Comparison of ENCODE assay signal across 24 cellular contexts in genomic region chr14:43587183-43587582, GRCh38.
"Had no signal": no experiment of that assay in that cellular context is flagged by ENCODE, and none has a peak within 500 bp of the region (broad histone marks: within the 10 kb centered on the region; RNA-seq: fewer than 3 reads in every experiment).

No MANE protein-coding gene starts in this region.

- H3K4me3 ChIP-seq: K562, PC-9, Peyer's patch, SJCRH30 had no signal

- H3K27me3 ChIP-seq: Peyer's patch, SJCRH30 had no signal

- H3K4me3 Mint-ChIP-seq: IgD-negative memory B cell had no signal

- H3K4me2 ChIP-seq: KMS-11, PC-9 had no signal

- ATAC-seq: K562, Right ventricle myocardium inferior, SK-N-SH treated with all-trans-retinoic acid at 6 μM for 48 hours had no signal

- DNase-seq: MV-4-11, NCI-H1048, NCI-H1105, NCI-H1417 treated with DMSO at 0.1 percent for 48 hours, NCI-H146, NCI-H1694 treated with DMSO at 0.1 percent for 48 hours, NCI-H1930, NCI-H2081, NCI-H2107, NCI-H2227 treated with DMSO at 0.1 percent for 48 hours, NCI-H524, NCI-H526 treated with DMSO at 0.1 percent for 48 hours, NCI-H748 treated with DMSO at 0.1 percent for 48 hours, OCI-M1, PC-9, Peyer's patch, SHP77 treated with DMSO at 0.1 percent for 48 hours, SJCRH30 had no signal

- H3K9ac ChIP-seq: KMS-11 had no signal

- H3K27ac Mint-ChIP-seq: IgD-negative memory B cell had no signal

- H3K27ac ChIP-seq: HL-60, KMS-11, PC-9, Peyer's patch, SJCRH30 had no signal

- H3K4me1 ChIP-seq: Peyer's patch, SJCRH30 had no signal

- H3K27me3 Mint-ChIP-seq: IgD-negative memory B cell had no signal

- H3K36me3 ChIP-seq: Peyer's patch, SJCRH30 had no signal

- H2AFZ ChIP-seq: PC-9 had no signal

- H3K9me3 ChIP-seq: Peyer's patch, SJCRH30 had no signal
